17 cellular contexts compared by ENCODE assay signal in the genomic region with DNA sequence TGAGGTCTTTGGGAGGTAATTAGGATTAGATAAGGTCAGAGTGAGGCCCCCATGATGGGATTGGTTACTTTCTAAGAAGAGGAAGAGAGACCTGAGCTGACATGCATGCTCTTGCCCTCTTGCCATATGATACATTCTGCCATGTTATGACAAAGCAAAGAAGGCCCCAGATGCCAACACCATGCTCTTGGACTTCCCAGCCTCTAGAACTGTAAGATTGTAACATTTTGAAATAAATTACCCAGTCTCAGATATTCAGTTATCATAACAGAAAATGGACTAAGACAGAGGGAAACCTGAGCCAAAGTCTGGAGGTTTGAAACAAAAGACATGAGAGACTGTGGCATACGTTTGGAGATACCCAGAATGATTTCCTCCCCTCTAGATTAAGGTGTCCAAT.
A peak's percentile ranks its signal among the peaks of the same experiment; 100 is the strongest.
DNase-seq lines count a peak whose midpoint lies in the region; ATAC-seq and TF ChIP-seq lines count a peak whose summit lies in the region.
"Had no signal": no experiment of that assay in that cellular context is flagged by ENCODE, and none has a peak within 500 bp of the region (broad histone marks: within the 10 kb centered on the region; RNA-seq: fewer than 3 reads in every experiment).

No MANE protein-coding gene starts in this region.

- H3F3A ChIP-seq in PC-3 (ENCODE audit: low read length, unreplicated experiment): no peaks in the 10 kb centered on the region

- no peaks in the 10 kb centered on the region for H3K36me3 ChIP-seq in PC-3 (ENCODE audit: low read depth, low read length)
- H3K36me3 ChIP-seq: BLaER1 treated with 17β-estradiol and CSF1 and Interleukin-3, amounts not matched to agents 10 nM and 100 nM had no signal

- no peak overlapping the region for H3K9ac ChIP-seq in PC-3 (ENCODE audit: low read length)
- H3K9ac ChIP-seq: BLaER1 treated with 17β-estradiol and CSF1 and Interleukin-3, amounts not matched to agents 10 nM and 100 nM had no signal

- no peak overlapping the region for H3K27ac ChIP-seq in PC-3 (ENCODE audit: low read length)
- H3K27ac ChIP-seq: 22Rv1; A549; BLaER1 treated with 17β-estradiol and CSF1 and Interleukin-3, amounts not matched to agents 10 nM and 100 nM; C4-2B had no signal

- DNase-seq in NCI-H2171 treated with DMSO at 0.1 percent for 48 hours (lab: John Stamatoyannopoulos, UW): peak; percentile 36
- DNase-seq in NCI-H2171 (lab: John Stamatoyannopoulos, UW): no peak
- no peak for DNase-seq in PC-3
- no peak for DNase-seq in NCI-H1694 (lab: John Stamatoyannopoulos, UW)
- DNase-seq: AML-193; Caco-2; Calu3; CD4-positive, alpha-beta T cell; CD8-positive, alpha-beta T cell; DMS79 treated with DMSO at 0.1 percent for 48 hours; GF-D8 had no signal

- no peak overlapping the region for H2AFZ ChIP-seq in PC-3 (ENCODE audit: low read length)

- no peaks in the 10 kb centered on the region for H3K9me3 ChIP-seq in PC-3 (ENCODE audit: low read length)
- H3K9me3 ChIP-seq: Caco-2 had no signal

- peak overlapping the region in 2 of 3 experiments; percentile 14 to 37 for H3K27ac Mint-ChIP-seq in nephron
- H3K27ac Mint-ChIP-seq: B cell; CD4-positive, alpha-beta T cell; CD8-positive, alpha-beta T cell had no signal

- TF ChIP-seq CTCF in PC-3 (conservative IDR thresholded peaks at IDR 0.05; ENCODE audit: low read depth, low read length) (no peak), nephron (IDR thresholded peaks at IDR 0.05; ENCODE audit: unreplicated experiment in 3 of 3) (no peak)

- H3K79me2 ChIP-seq in PC-3 (ENCODE audit: low read length): no peaks in the 10 kb centered on the region

- no peaks in the 10 kb centered on the region for H3K27me3 ChIP-seq in PC-3 (ENCODE audit: low read length)
- H3K27me3 ChIP-seq: BLaER1 treated with 17β-estradiol and CSF1 and Interleukin-3, amounts not matched to agents 10 nM and 100 nM had no signal

- POLR2A ChIA-PET in PC-3 (lab: Charles Lee; ENCODE audit: unreplicated experiment): interaction anchor here (0.6 kb wide), 2 partner anchors 119 to 709 kb away, joined by 3 read pairs; no protein-coding TSS in a partner anchor

- H3K4me3 ChIP-seq in PC-3 (ENCODE audit: low read length): no peak overlapping the region
- H3K4me3 ChIP-seq: A549; BLaER1 treated with 17β-estradiol and CSF1 and Interleukin-3, amounts not matched to agents 10 nM and 100 nM had no signal

- H4K20me1 ChIP-seq in PC-3 (ENCODE audit: low read length): no peaks in the 10 kb centered on the region
- H4K20me1 ChIP-seq: BLaER1 treated with 17β-estradiol and CSF1 and Interleukin-3, amounts not matched to agents 10 nM and 100 nM had no signal

- peaks cover 10% of the 10 kb centered on the region for H3K9me3 Mint-ChIP-seq in nephron

- H3K4me3 Mint-ChIP-seq in nephron: no peak overlapping the region
- H3K4me3 Mint-ChIP-seq: B cell; CD4-positive, alpha-beta T cell; CD8-positive, alpha-beta T cell had no signal

- no peak overlapping the region for H3K4me2 ChIP-seq in PC-3 (ENCODE audit: low read length)
- H3K4me2 ChIP-seq: A549; BLaER1 treated with 17β-estradiol and CSF1 and Interleukin-3, amounts not matched to agents 10 nM and 100 nM had no signal

- peaks cover 27% of the 10 kb centered on the region for H3K36me3 Mint-ChIP-seq in nephron (ENCODE audit: low read depth)
- H3K36me3 Mint-ChIP-seq: CD8-positive, alpha-beta T cell had no signal

- TSS peak; percentile 6 for BruUV-seq in PC-3 (replicated peaks; lab: Mats Ljungman, UMichigan)

- peaks cover under 1% of the 10 kb centered on the region; the same call in 1 of the 2 replicates for H3K4me1 ChIP-seq in PC-3 (ENCODE audit: insufficient read depth, low read length)
- H3K4me1 ChIP-seq: A549 had no signal

- CTCF ChIA-PET in PC-3 (lab: Charles Lee): no interaction called here

- H3K4me1 Mint-ChIP-seq in nephron: peaks cover 44% of the 10 kb centered on the region
- H3K4me1 Mint-ChIP-seq: B cell had no signal

- intact Hi-C loops in PC-3 (cut with micrococcal nuclease): no loop called here

- ATAC-seq in PC-3: no peak
- ATAC-seq: CD8-positive, alpha-beta T cell had no signal

- peaks cover 4% of the 10 kb centered on the region for H3K27me3 Mint-ChIP-seq in nephron (ENCODE audit: low read depth)

- no peaks in the 10 kb centered on the region for H3K9me2 ChIP-seq in PC-3 (replicated peaks; ENCODE audit: low read length)
